In the genomic region with DNA sequence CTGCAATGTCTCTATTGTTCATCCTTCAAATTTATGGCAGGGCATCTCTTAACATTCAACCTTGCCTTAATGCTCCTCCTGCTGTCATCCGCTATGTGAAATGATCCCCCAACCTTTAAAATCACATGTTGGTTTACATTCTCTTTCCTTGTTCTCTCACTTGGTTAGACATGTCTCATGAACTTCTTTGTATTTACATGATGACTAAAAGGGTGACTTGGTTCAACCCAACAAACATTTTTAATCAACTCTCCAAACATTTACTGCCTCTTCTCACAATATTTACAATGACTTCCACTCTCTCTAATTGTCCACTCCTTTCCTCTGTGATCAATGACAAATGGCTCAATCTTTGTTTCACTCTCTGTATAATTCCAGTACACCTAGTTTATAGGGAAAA, we compare ENCODE assay signal across 33 cellular contexts.
"Had no signal": no experiment of that assay in that cellular context is flagged by ENCODE, and none has a peak within 500 bp of the region (broad histone marks: within the 10 kb centered on the region; RNA-seq: fewer than 3 reads in every experiment).

No MANE protein-coding gene starts in this region.

- H3K4me1 Mint-ChIP-seq: activated CD4-positive, alpha-beta memory T cell treated with anti-CD3 and anti-CD28 coated beads, Interleukin-2, amount 10 ng/mL, durations not matched to agents 7 days and 5 days; activated CD8-positive, alpha-beta memory T cell treated with anti-CD3 and anti-CD28 coated beads, Interleukin-2, amount 10 ng/mL, durations not matched to agents 7 days and 5 days; activated naive CD4-positive, alpha-beta T cell treated with anti-CD3 and anti-CD28 coated beads, Interleukin-2, amount 10 ng/mL, durations not matched to agents 7 days and 5 days; activated naive CD8-positive, alpha-beta T cell treated with anti-CD3 and anti-CD28 coated beads, Interleukin-2, amount 50 U/mL, for 24 hours; central memory CD8-positive, alpha-beta T cell had no signal

- H3K27me3 Mint-ChIP-seq: activated CD4-positive, alpha-beta memory T cell treated with anti-CD3 and anti-CD28 coated beads, Interleukin-2, amount 10 ng/mL, durations not matched to agents 7 days and 5 days; activated CD8-positive, alpha-beta memory T cell treated with anti-CD3 and anti-CD28 coated beads, Interleukin-2, amount 10 ng/mL, durations not matched to agents 7 days and 5 days; activated naive CD4-positive, alpha-beta T cell treated with anti-CD3 and anti-CD28 coated beads, Interleukin-2, amount 10 ng/mL, durations not matched to agents 7 days and 5 days; activated naive CD8-positive, alpha-beta T cell; activated naive CD8-positive, alpha-beta T cell treated with anti-CD3 and anti-CD28 coated beads, Interleukin-2, amount 50 U/mL, for 24 hours; brain; central memory CD8-positive, alpha-beta T cell had no signal

- H3K36me3 Mint-ChIP-seq: activated CD8-positive, alpha-beta memory T cell treated with anti-CD3 and anti-CD28 coated beads, Interleukin-2, amount 10 ng/mL, durations not matched to agents 7 days and 5 days; activated naive CD4-positive, alpha-beta T cell treated with anti-CD3 and anti-CD28 coated beads, Interleukin-2, amount 10 ng/mL, durations not matched to agents 7 days and 5 days; activated naive CD8-positive, alpha-beta T cell; brain had no signal

- DNase-seq: activated CD4-positive, alpha-beta memory T cell treated with anti-CD3 and anti-CD28 coated beads, Interleukin-2, amount 10 ng/mL, durations not matched to agents 7 days and 5 days; activated CD4-positive, alpha-beta T cell treated with anti-CD3 and anti-CD28 coated beads for 1 hour; activated CD4-positive, alpha-beta T cell treated with anti-CD3 and anti-CD28 coated beads for 48 hours; activated CD4-positive, CD25-positive, alpha-beta regulatory T cell; activated CD8-positive, alpha-beta memory T cell treated with anti-CD3 and anti-CD28 coated beads for 24 hours; activated CD8-positive, alpha-beta memory T cell treated with anti-CD3 and anti-CD28 coated beads, Interleukin-2, amount 10 ng/mL, durations not matched to agents 7 days and 5 days; activated CD8-positive, alpha-beta memory T cell treated with anti-CD3 and anti-CD28 coated beads, Interleukin-2, amount 50 U/mL, for 48 hours; activated effector memory CD4-positive, alpha-beta T cell treated with Interleukin-2 at 50 U/mL for 16 hours; activated naive CD4-positive, alpha-beta T cell treated with anti-CD3 and anti-CD28 coated beads, Interleukin-2, amount 10 ng/mL, durations not matched to agents 7 days and 5 days; activated naive CD8-positive, alpha-beta T cell treated with anti-CD3 and anti-CD28 coated beads, Interleukin-2, amount 50 U/mL, for 24 hours; activated T-cell treated with anti-CD3 and anti-CD28 coated beads, Interleukin-2, amount 50 U/mL, for 48 hours; anterior cingulate cortex; Kasumi-1; KBM-7; MG63; NCI-H1048; NCI-H1417; NCI-H187 treated with DMSO at 0.1 percent for 48 hours; NCI-H2081 treated with DMSO at 0.1 percent for 48 hours; NCI-H226; NCI-H446 treated with DMSO at 0.1 percent for 48 hours; NCI-H524; NK-92 treated with Interleukin-12 subunit alpha and Interleukin-12 subunit beta, amount 100 ng/mL, for 24 hours; PC-9; Right ventricle myocardium superior; SW 1271; T-helper 1 cell; T-helper 2 cell; T1000; WERI-Rb-1 had no signal

- H3K9me3 Mint-ChIP-seq: activated CD4-positive, alpha-beta memory T cell treated with anti-CD3 and anti-CD28 coated beads, Interleukin-2, amount 10 ng/mL, durations not matched to agents 7 days and 5 days; activated naive CD4-positive, alpha-beta T cell treated with anti-CD3 and anti-CD28 coated beads, Interleukin-2, amount 10 ng/mL, durations not matched to agents 7 days and 5 days; activated naive CD8-positive, alpha-beta T cell treated with anti-CD3 and anti-CD28 coated beads, Interleukin-2, amount 50 U/mL, for 24 hours; brain; central memory CD8-positive, alpha-beta T cell had no signal

- H3K27ac Mint-ChIP-seq: activated CD4-positive, alpha-beta memory T cell treated with anti-CD3 and anti-CD28 coated beads, Interleukin-2, amount 10 ng/mL, durations not matched to agents 7 days and 5 days; activated CD8-positive, alpha-beta memory T cell treated with anti-CD3 and anti-CD28 coated beads, Interleukin-2, amount 10 ng/mL, durations not matched to agents 7 days and 5 days; activated naive CD4-positive, alpha-beta T cell treated with anti-CD3 and anti-CD28 coated beads, Interleukin-2, amount 10 ng/mL, durations not matched to agents 7 days and 5 days; activated naive CD8-positive, alpha-beta T cell; activated naive CD8-positive, alpha-beta T cell treated with anti-CD3 and anti-CD28 coated beads, Interleukin-2, amount 50 U/mL, for 24 hours; brain had no signal

- H3K4me3 Mint-ChIP-seq: activated CD4-positive, alpha-beta memory T cell treated with anti-CD3 and anti-CD28 coated beads, Interleukin-2, amount 10 ng/mL, durations not matched to agents 7 days and 5 days; activated CD8-positive, alpha-beta memory T cell treated with anti-CD3 and anti-CD28 coated beads, Interleukin-2, amount 10 ng/mL, durations not matched to agents 7 days and 5 days; activated naive CD4-positive, alpha-beta T cell treated with anti-CD3 and anti-CD28 coated beads, Interleukin-2, amount 10 ng/mL, durations not matched to agents 7 days and 5 days; activated naive CD8-positive, alpha-beta T cell; activated naive CD8-positive, alpha-beta T cell treated with anti-CD3 and anti-CD28 coated beads, Interleukin-2, amount 50 U/mL, for 24 hours; brain; central memory CD8-positive, alpha-beta T cell had no signal

- H3K4me3 ChIP-seq: MG63, PC-9 had no signal
